Comparison of ENCODE assay signal across 8 cellular contexts in genomic region chr7:6435486-6436384, GRCh38. TPM values are rescaled to one million over a fixed set of nuclear protein-coding genes. Genes with fewer than 3 reads are reported as not detected.
DNase-seq lines count a peak whose midpoint lies in the region; ATAC-seq and TF ChIP-seq lines count a peak whose summit lies in the region.

No MANE protein-coding gene starts in this region.

- peaks cover 2% of the 10 kb centered on the region for H3K4me1 ChIP-seq in BE2C

- H3K27me3 ChIP-seq in BE2C, result no peaks in the 10 kb centered on the region

- DNase-seq in BE2C (peak; percentile 78), HK-2 (ENCODE audit: unreplicated experiment) (peak; percentile 85), NOMO-1 (lab: John Stamatoyannopoulos, UW; ENCODE audit: unreplicated experiment in 2 of 2) (peak; percentile 93 to 97), mesenteric fat pad (ENCODE audit: low spot score) (peak; percentile 92)
- DNase-seq in activated CD8-positive, alpha-beta memory T cell treated with anti-CD3 and anti-CD28 coated beads for 24 hours, result peak; percentile 95
- peak; percentile 91 for DNase-seq in effector CD8-positive, alpha-beta T cell (lab: John Stamatoyannopoulos, UW)
- peak; percentile 59 to 78 for DNase-seq in stimulated activated CD8-positive, alpha-beta memory T cell treated with anti-CD3 and anti-CD28 coated beads, Interleukin-15, amount 100 ng/mL, for 4 hours (ENCODE audit: low read depth in 2 of 2)

- H3K9me3 ChIP-seq in BE2C, result no peaks in the 10 kb centered on the region

- H3K4me3 ChIP-seq in BE2C (ENCODE audit: low read depth, low read length), result no peak overlapping the region

- peak; percentile 99 for TF ChIP-seq CTCF in BE2C (IDR thresholded peaks at IDR 0.05; ENCODE audit: low read depth, low read length)

- peak; percentile 89 for ATAC-seq in GM19035 (IDR thresholded peaks at IDR 0.05; ENCODE audit: unreplicated experiment)

- peaks cover 15% of the 10 kb centered on the region for H3K36me3 ChIP-seq in BE2C

RNA-seq across cellular contexts. Expression of gene DAGLB, which starts 12.0 kb away (rescaled TPM):
- 24.4 TPM for polyA plus RNA-seq in BE2C (2012; ENCODE audit: insufficient read depth, insufficient read length, low read depth)
- 25.1 TPM for total RNA-seq in mesenteric fat pad

RNA-seq across cellular contexts. Expression of gene KDELR2, which starts 48.2 kb away (rescaled TPM):
- polyA plus RNA-seq in BE2C (2012; ENCODE audit: insufficient read depth, insufficient read length, low read depth), result 132 TPM
- total RNA-seq in mesenteric fat pad, result 156 TPM
